In genomic region chr9:129322641-129323375, GRCh38 we compare ENCODE assay signal across 13 cellular contexts.
DNase-seq lines count a peak whose midpoint lies in the region; FAIRE-seq and TF ChIP-seq lines count a peak whose summit lies in the region.
"Had no signal": no experiment of that assay in that cellular context is flagged by ENCODE, and none has a peak within 500 bp of the region (broad histone marks: within the 10 kb centered on the region; RNA-seq: fewer than 3 reads in every experiment).

No MANE protein-coding gene starts in this region.

- TF ChIP-seq POLR2A in thyroid gland (IDR thresholded peaks at IDR 0.05): no peak
- TF ChIP-seq POLR2A in H54 (IDR thresholded peaks at IDR 0.05; ENCODE audit: low read depth, low read length): no peak

- peak; percentile 38 for DNase-seq in activated effector memory CD4-positive, alpha-beta T cell treated with anti-CD3 and anti-CD28 coated beads, Interleukin-2, amount 50 U/mL, for 16 hours
- no peak for DNase-seq in activated effector memory CD4-positive, alpha-beta T cell treated with Interleukin-2 at 50 U/mL for 16 hours
- peak in 4 of 10 donors; percentile 16 to 36 (median 21) for DNase-seq in dorsolateral prefrontal cortex
- no peak for DNase-seq in thyroid gland
- DNase-seq in H54 (ENCODE audit: insufficient read length, low spot score): no peak
- no peak for DNase-seq in NCI-H510A (lab: John Stamatoyannopoulos, UW)
- no peak for DNase-seq in stimulated activated CD4-positive, alpha-beta T cell treated with anti-CD3 and anti-CD28 coated beads, Interleukin-12 subunit alpha, Interleukin-12 subunit beta, amount 100 ng/mL, for 4 hours
- DNase-seq: CD4-positive, alpha-beta memory T cell; effector CD4-positive, alpha-beta T cell; GDM1; occipital lobe; stimulated activated CD4-positive, alpha-beta T cell treated with anti-CD3 and anti-CD28 coated beads, Interleukin-15, amount 100 ng/mL, for 24 hours had no signal

- no peak overlapping the region for H3K4me3 ChIP-seq in dorsolateral prefrontal cortex
- no peak overlapping the region for H3K4me3 ChIP-seq in muscle layer of colon (ENCODE audit: low read depth in 1 of 2, low read length in 2 of 2)
- no peak overlapping the region for H3K4me3 ChIP-seq in thyroid gland (replicated peaks in 1 of 3)

- H3K36me3 ChIP-seq in muscle layer of colon (ENCODE audit: insufficient read depth, low read length) (no peaks in the 10 kb centered on the region), thyroid gland (no peaks in the 10 kb centered on the region)

- intact Hi-C loops in dorsolateral prefrontal cortex (cut with DNase I) (loop anchor here (5.0 kb wide), 5 partner anchors 84 to 289 kb away; partner anchors contain the start of gene IER5L (in 2 of the 2)), thyroid gland (cut with DNase I) (loop anchor here (5.0 to 10.0 kb wide), 2 partner anchors 138 to 289 kb away; no protein-coding TSS in a partner anchor)

- TF ChIP-seq CTCF in dorsolateral prefrontal cortex (IDR thresholded peaks at IDR 0.05 in 54 of 56, conservative IDR thresholded peaks at IDR 0.05 in 2 of 56; ENCODE audit: low read depth in 1 of 56, partially characterized antibody in 56 of 56) (no peak), thyroid gland (IDR thresholded peaks at IDR 0.05) (no peak)

- 87 to 89% methylated on average over 13 to 17 of the region's 17 CpGs for WGBS in thyroid gland, 2 donors

- FAIRE-seq in H54 (lab: Jason Lieb, UNC): no peak

- H3K27ac ChIP-seq in dorsolateral prefrontal cortex (peak overlapping the region in 35 of 59 donors; percentile 5 to 99 (median 95)), muscle layer of colon (ENCODE audit: low read depth, low read length) (peak overlapping the region; percentile 50), thyroid gland (peak overlapping the region in 2 of 3 donors; percentile 84 to 93)

- H3K4me1 ChIP-seq in muscle layer of colon (ENCODE audit: insufficient read depth, low read length) (peaks cover 34% of the 10 kb centered on the region), thyroid gland (peaks cover 26 to 44% of the 10 kb centered on the region in 2 donors)

- H3K9ac ChIP-seq in muscle layer of colon (ENCODE audit: low read length): no peak overlapping the region

- H3K27me3 ChIP-seq in dorsolateral prefrontal cortex (no peaks in the 10 kb centered on the region), muscle layer of colon (ENCODE audit: control insufficient read depth in 1 of 2, insufficient read depth in 2 of 2, low read length in 2 of 2) (no peaks in the 10 kb centered on the region), thyroid gland (no peaks in the 10 kb centered on the region)

- H3K9me3 ChIP-seq in muscle layer of colon (ENCODE audit: low read length) (no peaks in the 10 kb centered on the region), thyroid gland (no peaks in the 10 kb centered on the region)
